12 cellular contexts compared by ENCODE assay signal in the genomic region with DNA sequence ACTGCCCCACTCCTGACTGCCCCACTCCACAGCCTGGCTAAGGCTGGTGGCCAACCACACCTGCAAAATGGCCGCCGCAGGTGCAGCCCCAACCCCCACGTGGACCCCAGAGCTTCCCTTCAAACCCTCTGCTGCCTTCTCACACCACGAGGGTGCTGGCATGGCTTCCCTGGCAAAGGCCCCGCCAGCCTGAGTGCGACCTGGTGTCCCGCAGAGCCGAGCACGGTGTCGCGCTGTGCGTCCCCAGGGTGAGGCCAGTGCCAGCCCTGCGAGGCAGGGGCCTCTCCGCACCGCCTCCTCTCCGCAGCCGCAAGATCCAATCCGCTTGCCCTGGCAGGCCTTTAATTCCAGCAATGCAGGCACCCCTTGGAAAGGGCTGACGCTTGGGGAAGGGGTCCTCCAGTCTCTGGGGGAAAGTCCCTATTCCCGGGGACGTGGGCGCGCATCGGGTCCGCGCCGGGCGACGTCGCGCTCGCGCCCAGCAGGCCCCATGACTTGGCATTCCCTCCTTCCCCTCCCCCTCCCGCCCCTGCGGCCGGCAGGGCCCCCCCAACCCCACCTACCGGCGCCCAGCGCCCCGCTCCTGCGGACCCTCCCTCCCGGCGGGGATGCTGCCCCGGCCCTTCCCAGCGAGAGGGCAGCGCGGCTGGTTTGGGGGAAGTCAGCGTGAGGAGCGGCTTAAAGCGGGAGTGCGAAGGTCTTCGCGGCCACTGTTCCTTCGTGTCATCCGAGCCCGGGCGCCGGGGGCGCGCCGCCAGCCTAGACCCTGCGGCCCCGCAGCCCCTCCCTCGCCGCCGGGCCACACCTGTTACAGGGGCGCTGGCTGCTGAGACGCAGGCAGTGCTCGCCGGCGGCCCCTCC. TPM values are rescaled to one million over a fixed set of nuclear protein-coding genes. Genes with fewer than 3 reads are reported as not detected.
DNase-seq lines count a peak whose midpoint lies in the region; ATAC-seq and TF ChIP-seq lines count a peak whose summit lies in the region.
"Had no signal": no experiment of that assay in that cellular context is flagged by ENCODE, and none has a peak within 500 bp of the region (broad histone marks: within the 10 kb centered on the region; RNA-seq: fewer than 3 reads in every experiment).

No MANE protein-coding gene starts in this region.

- no peak for TF ChIP-seq CTCF in smooth muscle cell (IDR thresholded peaks at IDR 0.05; ENCODE audit: borderline replicate concordance, insufficient read depth, poor library complexity, severe bottlenecking)

- H3K4me1 ChIP-seq in iPS DF 6.9 (ENCODE audit: control insufficient read depth, insufficient read depth, low read length) = peaks cover 5% of the 10 kb centered on the region
- H3K4me1 ChIP-seq in smooth muscle cell (ENCODE audit: low read depth) = peaks cover 16% of the 10 kb centered on the region

- peak overlapping the region; percentile 77; the same call in 1 of the 2 replicates for H3K4me3 ChIP-seq in iPS DF 6.9 (ENCODE audit: low read length)
- peak overlapping the region; percentile 56 for H3K4me3 ChIP-seq in smooth muscle cell
- H3K4me3 ChIP-seq: thyroid gland had no signal

- peak overlapping the region; percentile 93 for H3K4me2 ChIP-seq in smooth muscle cell

- H3F3A ChIP-seq in smooth muscle cell (ENCODE audit: low read depth) = no peaks in the 10 kb centered on the region

- H3K4me3 Mint-ChIP-seq in T-helper 17 cell = peak overlapping the region; percentile 28

- H2AFZ ChIP-seq in smooth muscle cell (ENCODE audit: low read depth) = no peak overlapping the region

- H3K27me3 Mint-ChIP-seq in T-helper 17 cell = peaks cover 50% of the 10 kb centered on the region

- no CpG with 5 or more reads among the region's 71 CpGs for WGBS in iPS DF 6.9 (ENCODE audit: insufficient coverage, insufficient read length)
- 8% methylated on average over 62 of the region's 71 CpGs for WGBS in smooth muscle cell (ENCODE audit: low lambda C conversion rate)

- H3K27ac Mint-ChIP-seq in T-helper 17 cell = no peak overlapping the region
- H3K27ac Mint-ChIP-seq: activated naive CD4-positive, alpha-beta T cell treated with anti-CD3 and anti-CD28 coated beads, Interleukin-2, amount 50 U/mL, for 72 hours had no signal

- peak; percentile 23 to 78 (median 77) for DNase-seq in NCI-H1417 (lab: John Stamatoyannopoulos, UW)
- DNase-seq in NCI-H1417 treated with DMSO at 0.1 percent for 48 hours (lab: John Stamatoyannopoulos, UW) = no peak
- DNase-seq in T-helper 17 cell = no peak
- DNase-seq in iPS DF 6.9 (ENCODE audit: low read depth, low spot score) = no peak
- DNase-seq in smooth muscle cell (lab: John Stamatoyannopoulos, UW; ENCODE audit: unreplicated experiment) = no peak
- DNase-seq in Kasumi-1 (lab: John Stamatoyannopoulos, UW) = no peak
- DNase-seq in AML-193 (lab: John Stamatoyannopoulos, UW) = no peak
- no peak for DNase-seq in epidermal melanocyte (ENCODE audit: insufficient read length, low spot score)
- DNase-seq: ACHN, thyroid gland had no signal

- no peaks in the 10 kb centered on the region for H4K20me1 ChIP-seq in smooth muscle cell (ENCODE audit: low read depth)

- H3K36me3 ChIP-seq in iPS DF 6.9 (ENCODE audit: control insufficient read depth, insufficient read depth, low read length) (peaks cover 10% of the 10 kb centered on the region), smooth muscle cell (ENCODE audit: low read depth) (no peaks in the 10 kb centered on the region)
- H3K36me3 ChIP-seq: thyroid gland had no signal

- no peak for ATAC-seq in T-helper 17 cell

- H3K36me3 Mint-ChIP-seq in T-helper 17 cell (ENCODE audit: low read depth) = peaks cover 7% of the 10 kb centered on the region

- H3K4me1 Mint-ChIP-seq in T-helper 17 cell = peaks cover 9% of the 10 kb centered on the region

- H3K9ac ChIP-seq in smooth muscle cell (ENCODE audit: low read depth) = no peak overlapping the region

- H3K27me3 ChIP-seq in iPS DF 6.9 (ENCODE audit: control insufficient read depth, insufficient read depth, low read length) (no peaks in the 10 kb centered on the region), smooth muscle cell (ENCODE audit: low read depth) (peaks cover 52% of the 10 kb centered on the region)

- H3K9me3 ChIP-seq in T-helper 17 cell (ENCODE audit: control insufficient read depth, low read length, poor library complexity, severe bottlenecking) (no peaks in the 10 kb centered on the region), iPS DF 6.9 (ENCODE audit: control insufficient read depth, insufficient read depth, low read length) (no peaks in the 10 kb centered on the region), smooth muscle cell (replicated peaks; ENCODE audit: low read depth) (no peaks in the 10 kb centered on the region)
- H3K9me3 ChIP-seq: thyroid gland had no signal

- H3K27ac ChIP-seq in iPS DF 6.9 (ENCODE audit: low read length) (no peak overlapping the region), smooth muscle cell (ENCODE audit: low read depth) (no peak overlapping the region)
- H3K27ac ChIP-seq: thyroid gland had no signal

- no peaks in the 10 kb centered on the region for H3K79me2 ChIP-seq in smooth muscle cell (ENCODE audit: low read depth)

RNA-seq across cellular contexts. Expression of gene KIF1A, which starts 1.2 kb away (rescaled TPM):
- total RNA-seq in T-helper 17 cell = under 1 TPM in 1 of 2 donors, not detected in 1; 0.18 TPM
- 3.1 and 8.4 TPM in 2 replicates for total RNA-seq in smooth muscle cell
- polyA plus RNA-seq in smooth muscle cell = 4.6 and 8.1 TPM in 2 replicates

RNA-seq across cellular contexts. Expression of gene AGXT, which starts 49.9 kb away (rescaled TPM):
- total RNA-seq in T-helper 17 cell (not detected), smooth muscle cell (not detected in 2 replicates)
- 0.12 TPM in 1 of 2 replicates, not detected in the other for polyA plus RNA-seq in smooth muscle cell
- total RNA-seq: activated naive CD4-positive, alpha-beta T cell treated with anti-CD3 and anti-CD28 coated beads, Interleukin-2, amount 50 U/mL, for 72 hours; NCI-H460; thyroid gland had no signal

Comparison
In these comparisons a context has a peak if more than half of its experiments do, and no peak if none do; other contexts are left out.
1. DNase-seq: peak in NCI-H1417 (3 of 3); none in NCI-H1417 treated with DMSO at 0.1 percent for 48 hours (single experiment), T-helper 17 cell (0 of 3), iPS DF 6.9 (single experiment), smooth muscle cell (single experiment), Kasumi-1 (0 of 2), AML-193 (0 of 2) and epidermal melanocyte (single experiment).